Comparison of ENCODE assay signal across 10 cellular contexts in the genomic region with DNA sequence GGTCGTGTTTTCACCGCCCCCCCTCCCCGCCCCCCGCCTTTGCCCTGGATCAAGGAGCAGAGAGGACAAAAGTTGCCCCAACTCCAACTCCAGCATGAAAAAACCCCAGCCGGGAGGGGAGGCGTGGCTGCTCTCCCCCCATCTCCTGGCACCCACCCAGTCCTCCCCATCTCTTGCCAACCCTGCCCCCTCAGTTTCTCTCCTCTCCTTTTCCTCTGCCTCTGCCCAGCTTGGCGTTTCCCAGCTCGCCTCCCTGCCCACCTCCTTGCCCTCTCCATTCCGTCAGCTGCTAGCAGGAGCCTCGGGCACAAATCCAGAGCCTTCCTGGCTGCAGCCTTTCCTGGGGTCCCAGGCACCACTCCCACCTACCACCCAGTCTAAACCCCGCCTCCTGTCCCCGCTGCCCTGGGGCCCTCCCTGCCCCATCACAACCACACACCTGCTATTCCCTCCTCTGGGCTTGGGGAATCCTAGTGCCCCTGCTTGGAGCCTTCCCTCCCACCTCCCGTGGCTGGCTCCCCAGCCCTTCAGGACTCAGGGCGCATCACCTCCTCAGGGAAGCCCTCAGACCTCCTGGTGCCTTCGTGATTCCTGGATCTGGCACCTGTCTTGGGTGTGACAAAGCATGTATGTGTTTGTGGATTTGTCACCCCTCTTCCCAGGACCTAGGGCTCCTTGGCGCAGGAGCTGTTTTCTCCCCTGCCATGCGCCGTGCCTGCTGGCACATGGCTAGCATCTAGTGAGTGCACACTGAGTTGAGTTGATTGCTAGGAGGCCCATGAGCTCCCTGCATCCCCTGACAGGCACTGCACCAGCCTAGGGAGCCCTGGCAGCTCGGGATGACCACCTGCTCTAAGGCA.
DNase-seq lines count a peak whose midpoint lies in the region; ATAC-seq, FAIRE-seq and TF ChIP-seq lines count a peak whose summit lies in the region.
"Had no signal": no experiment of that assay in that cellular context is flagged by ENCODE, and none has a peak within 500 bp of the region (broad histone marks: within the 10 kb centered on the region; RNA-seq: fewer than 3 reads in every experiment).

No MANE protein-coding gene starts in this region.

- H3K4me1 ChIP-seq in BLaER1 (peaks cover 14% of the 10 kb centered on the region), MM.1S (ENCODE audit: low read length) (no peaks in the 10 kb centered on the region), K562 (replicated peaks in 1 of 2; ENCODE audit: control insufficient read depth in 2 of 2, insufficient read depth in 2 of 2, low read length in 2 of 2) (peaks cover 0 to 21% of the 10 kb centered on the region in 2 experiments; a peak in 2 of 5 replicates), mucosa of stomach (ENCODE audit: control insufficient read depth, insufficient read depth, low read length) (peaks cover 12% of the 10 kb centered on the region)

- H4K20me1 ChIP-seq in BLaER1 (peaks cover 28% of the 10 kb centered on the region), MM.1S (ENCODE audit: insufficient read depth, low read length) (no peaks in the 10 kb centered on the region), K562 (replicated peaks; ENCODE audit: control insufficient read depth, insufficient read depth, low read length) (peaks cover 34% of the 10 kb centered on the region)

- no peak overlapping the region for H3K9ac ChIP-seq in BLaER1
- no peak overlapping the region; the same call in 1 of the 2 replicates for H3K9ac ChIP-seq in MM.1S (ENCODE audit: low read length)
- H3K9ac ChIP-seq in K562 (ENCODE audit: insufficient read depth in 1 of 2, low read depth in 2 of 2, low read length in 2 of 2), result peak overlapping the region; percentile 37 to 77; a peak in 3 of 4 replicates
- H3K9ac ChIP-seq in mucosa of stomach (ENCODE audit: low read length), result peak overlapping the region; percentile 32

- no peaks in the 10 kb centered on the region for H3F3A ChIP-seq in MM.1S (ENCODE audit: insufficient read depth, low read length)

- CTCF ChIA-PET in K562 (lab: Yijun Ruan, JAX; ENCODE audit: low intra/inter-chr PET ratio), result interaction anchor here (6.4 kb wide), 1 partner anchor 381 kb away, joined by 57 read pairs; no protein-coding TSS in a partner anchor
- CTCF ChIA-PET in activated naive CD4-positive, alpha-beta T cell treated with anti-CD3 and anti-CD28 coated beads for 36 hours (lab: Charles Lee), result interaction anchor here (1.0 to 2.2 kb wide), 6 partner anchors 8 to 377 kb away, joined by 3 to 7 read pairs (median 5); no protein-coding TSS in a partner anchor
- CTCF ChIA-PET in CD4-positive, alpha-beta T cell (lab: Charles Lee), result no interaction called here

- H3K4me3 ChIP-seq in BLaER1 (no peak overlapping the region), MM.1S (ENCODE audit: low read length) (no peak overlapping the region), K562 (no peak overlapping the region), mucosa of stomach (ENCODE audit: low read length) (no peak overlapping the region)
- H3K4me3 ChIP-seq: tibial nerve had no signal

- H3K27ac ChIP-seq in BLaER1, result no peak overlapping the region
- H3K27ac ChIP-seq in MM.1S (ENCODE audit: low read length), result no peak overlapping the region
- H3K27ac ChIP-seq in K562 (ENCODE audit: extremely low read depth, low read depth, low read length), result 0 out of 3 replicates have a peak overlapping the region, but pooled peaks have one; percentile 25
- no peak overlapping the region for H3K27ac ChIP-seq in CD4-positive, alpha-beta T cell (ENCODE audit: low read depth, low read length)
- H3K27ac ChIP-seq: tibial nerve had no signal

- TF ChIP-seq POLR2A in K562 (conservative IDR thresholded peaks at IDR 0.05), result no peak

- peaks cover 43% of the 10 kb centered on the region for H3K27me3 ChIP-seq in BLaER1
- H3K27me3 ChIP-seq in MM.1S (replicated peaks; ENCODE audit: insufficient read depth, low read length), result peaks cover 33% of the 10 kb centered on the region
- peaks cover 6 to 50% of the 10 kb centered on the region in 2 experiments; a peak in 4 of 5 replicates for H3K27me3 ChIP-seq in K562 (ENCODE audit: control insufficient read depth in 2 of 2, insufficient read depth in 2 of 2, low read length in 2 of 2)
- H3K27me3 ChIP-seq in mucosa of stomach (ENCODE audit: control insufficient read depth, insufficient read depth, low read length), result peaks cover 41% of the 10 kb centered on the region
- peaks cover 24% of the 10 kb centered on the region for H3K27me3 ChIP-seq in CD4-positive, alpha-beta T cell (ENCODE audit: control insufficient read depth, insufficient read depth, low read length)

- TF ChIP-seq CTCF in MM.1S (IDR thresholded peaks at IDR 0.05; ENCODE audit: low read length) (no peak), K562 (IDR thresholded peaks at IDR 0.05 in 2 of 3, conservative IDR thresholded peaks at IDR 0.05 in 1 of 3; ENCODE audit: insufficient read depth in 2 of 3, low read depth in 1 of 3, low read length in 3 of 3) (no peak)
- no peak for TF ChIP-seq CTCF in CD4-positive, alpha-beta T cell (IDR thresholded peaks at IDR 0.05)

- H3K4me1 Mint-ChIP-seq in activated naive CD4-positive, alpha-beta T cell treated with anti-CD3 and anti-CD28 coated beads for 36 hours (ENCODE audit: low read depth), result no peaks in the 10 kb centered on the region
- no peaks in the 10 kb centered on the region for H3K4me1 Mint-ChIP-seq in CD4-positive, alpha-beta T cell (ENCODE audit: low read depth)

- 14% methylated on average over 12 of the region's 19 CpGs for WGBS in K562 (ENCODE audit: insufficient coverage, low coverage, missing lambda C conversion rate)

- H3K27ac Mint-ChIP-seq in activated naive CD4-positive, alpha-beta T cell treated with anti-CD3 and anti-CD28 coated beads for 36 hours, result no peak overlapping the region
- no peak overlapping the region for H3K27ac Mint-ChIP-seq in CD4-positive, alpha-beta T cell
- H3K27ac Mint-ChIP-seq: T-helper 2 cell treated with Interferon-gamma antibody and Interleukin-4, amounts not matched to agents 5 μg/mL and 100 μg/mL, for 36 hours had no signal

- DNase-seq in MM.1S, result no peak
- DNase-seq in K562 (ENCODE audit: extremely low read depth in 1 of 4, low spot score in 3 of 4), result peak in 1 of 4 experiments; percentile 18
- no peak for DNase-seq in stimulated activated CD8-positive, alpha-beta memory T cell treated with anti-CD3 and anti-CD28 coated beads, Interleukin-4, amount 100 ng/mL, for 48 hours
- DNase-seq in activated naive CD4-positive, alpha-beta T cell treated with anti-CD3 and anti-CD28 coated beads for 36 hours, result no peak
- DNase-seq in CD4-positive, alpha-beta T cell, result no peak

- H3K9me3 Mint-ChIP-seq in activated naive CD4-positive, alpha-beta T cell treated with anti-CD3 and anti-CD28 coated beads for 36 hours, result no peaks in the 10 kb centered on the region
- no peaks in the 10 kb centered on the region for H3K9me3 Mint-ChIP-seq in CD4-positive, alpha-beta T cell
- H3K9me3 Mint-ChIP-seq: T-helper 2 cell treated with Interferon-gamma antibody and Interleukin-4, amounts not matched to agents 5 μg/mL and 100 μg/mL, for 36 hours had no signal

- peaks cover 2% of the 10 kb centered on the region for H3K9me1 ChIP-seq in K562 (ENCODE audit: control insufficient read depth, insufficient read depth, low read length)

- no TSS peak for BruUV-seq in K562 (replicated peaks; lab: Mats Ljungman, UMichigan)

- no peaks in the 10 kb centered on the region for H3K79me2 ChIP-seq in MM.1S (ENCODE audit: low read length)
- H3K79me2 ChIP-seq in K562 (ENCODE audit: control insufficient read depth, insufficient read depth, low read length), result no peaks in the 10 kb centered on the region

- in situ Hi-C loops in K562 (cut with MboI), result loop anchor here (5.0 to 25.0 kb wide), 2 partner anchors 379 to 711 kb away; no protein-coding TSS in a partner anchor

- no peak for TF ChIP-seq RAD21 in K562 (CRISPR knock-in tag; conservative IDR thresholded peaks at IDR 0.05 in 1 of 2, IDR thresholded peaks at IDR 0.05 in 1 of 2)

- H3K9me3 ChIP-seq in BLaER1 (no peaks in the 10 kb centered on the region), MM.1S (replicated peaks; ENCODE audit: insufficient read depth, low read length) (no peaks in the 10 kb centered on the region), K562 (replicated peaks; ENCODE audit: control insufficient read depth, insufficient read depth, low read depth, low read length) (no peaks in the 10 kb centered on the region), mucosa of stomach (ENCODE audit: control insufficient read depth, low read length) (no peaks in the 10 kb centered on the region)
- no peaks in the 10 kb centered on the region for H3K9me3 ChIP-seq in CD4-positive, alpha-beta T cell (ENCODE audit: control insufficient read depth, low read length)
- H3K9me3 ChIP-seq: tibial nerve had no signal

- intact Hi-C loops in K562 (cut with micrococcal nuclease), result loop anchor here (1.0 to 10.0 kb wide), 2 partner anchors 191 to 454 kb away; partner anchors contain the start of gene RNU4ATAC
- intact Hi-C loops in activated naive CD4-positive, alpha-beta T cell treated with anti-CD3 and anti-CD28 coated beads for 36 hours (cut with micrococcal nuclease), result loop anchor here (2.0 kb wide), 1 partner anchor 455 kb away; the partner anchor contains the start of gene RNU4ATAC
- intact Hi-C loops in CD4-positive, alpha-beta T cell (cut with DNase I, micrococcal nuclease), result loop anchor here in 1 of 2 experiments (5.0 kb wide), 1 partner anchor 384 kb away; no protein-coding TSS in a partner anchor

- no peak for FAIRE-seq in K562 (lab: Jason Lieb, UNC)

- H3K36me3 ChIP-seq in BLaER1, result no peaks in the 10 kb centered on the region
- H3K36me3 ChIP-seq in MM.1S (replicated peaks; ENCODE audit: insufficient read depth, low read length), result no peaks in the 10 kb centered on the region
- no peaks in the 10 kb centered on the region for H3K36me3 ChIP-seq in K562 (ENCODE audit: control insufficient read depth, insufficient read depth, low read length)
- no peaks in the 10 kb centered on the region for H3K36me3 ChIP-seq in mucosa of stomach (ENCODE audit: control insufficient read depth, insufficient read depth, low read length)
- H3K36me3 ChIP-seq: tibial nerve had no signal

- ATAC-seq in K562 (no peak), HG02870 (IDR thresholded peaks at IDR 0.05; ENCODE audit: unreplicated experiment) (no peak)
- no peak for ATAC-seq in CD4-positive, alpha-beta T cell (ENCODE audit: poor library complexity)

- H3K9me2 ChIP-seq in MM.1S (replicated peaks; ENCODE audit: insufficient read depth, low read length), result no peaks in the 10 kb centered on the region

- no peak overlapping the region for H2AFZ ChIP-seq in MM.1S (ENCODE audit: low read length)
- H2AFZ ChIP-seq in K562 (ENCODE audit: low read depth, low read length), result peak overlapping the region; percentile 47; the same call in 1 of the 2 replicates

- no peak for TF ChIP-seq EP300 in K562 (IDR thresholded peaks at IDR 0.05; ENCODE audit: low read length)

- POLR2A ChIA-PET in K562 (lab: Yijun Ruan, JAX), result interaction anchor here (0.6 to 1.9 kb wide), 32 partner anchors 10 to 1856 kb away, joined by 3 to 12 read pairs (median 4); partner anchors contain the start of gene RNU4ATAC
- POLR2A ChIA-PET in CD4-positive, alpha-beta T cell (lab: Charles Lee), result no interaction called here

- peak overlapping the region; percentile 47 for H3K4me2 ChIP-seq in BLaER1
- H3K4me2 ChIP-seq in MM.1S (ENCODE audit: low read depth, low read length), result peak overlapping the region; percentile 63; the same call in 1 of the 2 replicates
- H3K4me2 ChIP-seq in K562 (ENCODE audit: insufficient read depth, low read length), result 0 out of 2 replicates have a peak overlapping the region, but pooled peaks have one; percentile 44

- H3K36me3 Mint-ChIP-seq in activated naive CD4-positive, alpha-beta T cell treated with anti-CD3 and anti-CD28 coated beads for 36 hours (ENCODE audit: low read depth), result no peaks in the 10 kb centered on the region
- H3K36me3 Mint-ChIP-seq in CD4-positive, alpha-beta T cell (ENCODE audit: low read depth), result no peaks in the 10 kb centered on the region

- H3K27me3 Mint-ChIP-seq in activated naive CD4-positive, alpha-beta T cell treated with anti-CD3 and anti-CD28 coated beads for 36 hours (ENCODE audit: low read depth), result peaks cover 19% of the 10 kb centered on the region
- H3K27me3 Mint-ChIP-seq in CD4-positive, alpha-beta T cell, result peaks cover 47% of the 10 kb centered on the region

- no peak overlapping the region for H3K4me3 Mint-ChIP-seq in activated naive CD4-positive, alpha-beta T cell treated with anti-CD3 and anti-CD28 coated beads for 36 hours
- H3K4me3 Mint-ChIP-seq in CD4-positive, alpha-beta T cell, result no peak overlapping the region
- H3K4me3 Mint-ChIP-seq: T-helper 2 cell treated with Interferon-gamma antibody and Interleukin-4, amounts not matched to agents 5 μg/mL and 100 μg/mL, for 36 hours had no signal

Comparison
In these comparisons a context has a peak if more than half of its experiments do, and no peak if none do; other contexts are left out.
1. H3K9ac ChIP-seq: peak in K562 (2 of 2) and mucosa of stomach (single experiment); none in BLaER1 (single experiment) and MM.1S (single experiment).
2. Peak in every context shown above with its lines, with median percentiles within 50 percentile points of each other: H3K4me2 ChIP-seq.